ENCODE assay signal across 14 cellular contexts in genomic region chr22:20537325-20537756, GRCh38. TPM values are rescaled to one million over a fixed set of nuclear protein-coding genes. Genes with fewer than 3 reads are reported as not detected.
DNase-seq lines count a peak whose midpoint lies in the region; ATAC-seq and TF ChIP-seq lines count a peak whose summit lies in the region.
"Had no signal": no experiment of that assay in that cellular context is flagged by ENCODE, and none has a peak within 500 bp of the region (broad histone marks: within the 10 kb centered on the region; RNA-seq: fewer than 3 reads in every experiment).

No MANE protein-coding gene starts in this region.

- no peak overlapping the region for H3T11ph ChIP-seq in H9 (ENCODE audit: low read length)

- H2BK5ac ChIP-seq in H9 (ENCODE audit: insufficient read length, low read length): no peak overlapping the region

- no peak for ATAC-seq in gastrocnemius medialis

- no peak overlapping the region for H3K23ac ChIP-seq in H9 (ENCODE audit: insufficient read length, low read depth, low read length)

- no peaks in the 10 kb centered on the region for H3K23me2 ChIP-seq in H9 (ENCODE audit: insufficient read length, low read depth, low read length, poor library complexity, severe bottlenecking)

- no peak overlapping the region for H2BK20ac ChIP-seq in H9 (ENCODE audit: low read depth, low read length, poor library complexity, severe bottlenecking)

- no peak overlapping the region for H2BK12ac ChIP-seq in H9 (ENCODE audit: insufficient read length, low read depth, low read length)

- TF ChIP-seq CTCF in MCF 10A (IDR thresholded peaks at IDR 0.05; ENCODE audit: unreplicated experiment) (no peak), mammary epithelial cell (conservative IDR thresholded peaks at IDR 0.05 in 1 of 2, IDR thresholded peaks at IDR 0.05 in 1 of 2; ENCODE audit: extremely low read depth in 1 of 2, insufficient read depth in 1 of 2, low read depth in 1 of 2, low read length in 2 of 2) (no peak), H9 (conservative IDR thresholded peaks at IDR 0.05) (no peak), gastrocnemius medialis (IDR thresholded peaks at IDR 0.05 in 4 of 5, conservative IDR thresholded peaks at IDR 0.05 in 1 of 5) (no peak)

- intact Hi-C loops in MCF 10A (cut with micrococcal nuclease) (no loop called here), mammary epithelial cell (cut with micrococcal nuclease) (no loop called here), gastrocnemius medialis (cut with DNase I; ENCODE audit: low total_unique reads) (no loop called here)
- intact Hi-C loops in activated T-helper 2 cell treated with anti-CD3 and anti-CD28 coated beads, Interferon-gamma antibody, Interleukin-2, Interleukin-4, amounts not matched to agents 10 μg/mL and 5 μg/mL and 100 μg/mL, durations not matched to agents 14 hours and 24 hours and 36 hours (cut with micrococcal nuclease): no loop called here

- H4K8ac ChIP-seq in H9 (replicated peaks; ENCODE audit: insufficient read length, low read depth, low read length): no peak overlapping the region

- H3K27me3 ChIP-seq in mammary epithelial cell (ENCODE audit: insufficient read depth, low read length) (no peaks in the 10 kb centered on the region), H9 (ENCODE audit: insufficient read depth, low read length) (no peaks in the 10 kb centered on the region), gastrocnemius medialis (no peaks in the 10 kb centered on the region)

- H4K5ac ChIP-seq in H9 (ENCODE audit: insufficient read length, low read depth, low read length): no peak overlapping the region

- no peak overlapping the region for H3K14ac ChIP-seq in H9 (ENCODE audit: insufficient read depth, low read length)

- peaks cover 22% of the 10 kb centered on the region for H3K4me1 ChIP-seq in mammary epithelial cell (ENCODE audit: insufficient read depth, low read length)
- H3K4me1 ChIP-seq in H9 (ENCODE audit: insufficient read depth, low read length): no peaks in the 10 kb centered on the region
- peaks cover 23 to 31% of the 10 kb centered on the region in 2 donors for H3K4me1 ChIP-seq in gastrocnemius medialis

- H3K4ac ChIP-seq in H9 (ENCODE audit: low read depth, low read length): no peak overlapping the region

- POLR2A ChIA-PET in MCF 10A (lab: Yijun Ruan, JAX): interaction anchor here (0.7 kb wide), 2 partner anchors 11 to 434 kb away, joined by 3 read pairs; no protein-coding TSS in a partner anchor

- no peak overlapping the region for H4K91ac ChIP-seq in H9 (ENCODE audit: insufficient read length, low read depth, low read length)

- H4K20me1 ChIP-seq in mammary epithelial cell (ENCODE audit: insufficient read depth, low read length): no peaks in the 10 kb centered on the region
- no peaks in the 10 kb centered on the region for H4K20me1 ChIP-seq in H9 (ENCODE audit: control insufficient read depth, insufficient read depth, insufficient read length)

- WGBS in mammary epithelial cell (ENCODE audit: low coverage, missing lambda C conversion rate): 98% methylated on average over 3 of the region's 3 CpGs
- WGBS in H9 (ENCODE audit: extremely low coverage, insufficient read length, low lambda C conversion rate): no CpG with 5 or more reads among the region's 3 CpGs

- no peak overlapping the region for H2AK5ac ChIP-seq in H9 (ENCODE audit: insufficient read length, low read length)

- BruUV-seq in MCF 10A (replicated peaks; lab: Mats Ljungman, UMichigan): TSS peak; percentile 11
- no TSS peak for BruUV-seq in mammary epithelial cell (replicated peaks; lab: Mats Ljungman, UMichigan)

- H3K4me1 Mint-ChIP-seq in MCF 10A (ENCODE audit: insufficient read depth, unreplicated experiment): peaks cover 29% of the 10 kb centered on the region
- peaks cover 2 to 8% of the 10 kb centered on the region in 2 experiments; a peak in 3 of 4 replicates for H3K4me1 Mint-ChIP-seq in H9
- peaks cover 48 to 59% of the 10 kb centered on the region in 2 donors for H3K4me1 Mint-ChIP-seq in immature natural killer cell
- H3K4me1 Mint-ChIP-seq in activated T-helper 2 cell treated with anti-CD3 and anti-CD28 coated beads, Interferon-gamma antibody, Interleukin-2, Interleukin-4, amounts not matched to agents 10 μg/mL and 5 μg/mL and 100 μg/mL, durations not matched to agents 14 hours and 24 hours and 36 hours (ENCODE audit: low read depth): peaks cover 14% of the 10 kb centered on the region

- H3K9me3 Mint-ChIP-seq in MCF 10A (ENCODE audit: unreplicated experiment) (no peaks in the 10 kb centered on the region), H9 (no peaks in the 10 kb centered on the region), immature natural killer cell (no peaks in the 10 kb centered on the region)
- H3K9me3 Mint-ChIP-seq in activated T-helper 2 cell treated with anti-CD3 and anti-CD28 coated beads, Interferon-gamma antibody, Interleukin-2, Interleukin-4, amounts not matched to agents 10 μg/mL and 5 μg/mL and 100 μg/mL, durations not matched to agents 14 hours and 24 hours and 36 hours: no peaks in the 10 kb centered on the region

- H2BK120ac ChIP-seq in H9 (ENCODE audit: low read depth, low read length, poor library complexity, severe bottlenecking): no peak overlapping the region

- H3K27me3 Mint-ChIP-seq in MCF 10A (ENCODE audit: insufficient read depth, unreplicated experiment) (no peaks in the 10 kb centered on the region), H9 (ENCODE audit: low read depth) (no peaks in the 10 kb centered on the region), immature natural killer cell (ENCODE audit: low read depth in 3 of 3) (peaks cover 0 to 4% (median 0%) of the 10 kb centered on the region in 3 donors)
- no peaks in the 10 kb centered on the region for H3K27me3 Mint-ChIP-seq in activated T-helper 2 cell treated with anti-CD3 and anti-CD28 coated beads, Interferon-gamma antibody, Interleukin-2, Interleukin-4, amounts not matched to agents 10 μg/mL and 5 μg/mL and 100 μg/mL, durations not matched to agents 14 hours and 24 hours and 36 hours (ENCODE audit: low read depth)

- no peak for TF ChIP-seq POLR2A in gastrocnemius medialis (IDR thresholded peaks at IDR 0.05)

- no peak overlapping the region for H2AFZ ChIP-seq in mammary epithelial cell (ENCODE audit: low read depth, low read length)
- no peak overlapping the region for H2AFZ ChIP-seq in H9 (ENCODE audit: low read length)

- H3K4me3 ChIP-seq in mammary epithelial cell (replicated peaks in 1 of 3; ENCODE audit: insufficient read depth in 1 of 3, low read depth in 2 of 3, low read length in 3 of 3) (no peak overlapping the region), gastrocnemius medialis (no peak overlapping the region)

- H3K79me2 ChIP-seq in mammary epithelial cell (ENCODE audit: insufficient read depth, low read length) (peaks cover 95% of the 10 kb centered on the region), H9 (ENCODE audit: insufficient read depth, low read length) (no peaks in the 10 kb centered on the region)

- H3K9ac ChIP-seq in mammary epithelial cell (ENCODE audit: insufficient read depth, low read length): no peak overlapping the region
- no peak overlapping the region for H3K9ac ChIP-seq in H9 (ENCODE audit: extremely low read depth, insufficient read length, low read length)

- DNase-seq in MCF 10A (ENCODE audit: unreplicated experiment) (no peak), mammary epithelial cell (no peak), H9 (no peak), immature natural killer cell (no peak), gastrocnemius medialis (no peak), OCI-M1 (lab: John Stamatoyannopoulos, UW) (no peak)
- DNase-seq in stimulated activated CD4-positive, alpha-beta T cell treated with anti-CD3 and anti-CD28 coated beads, Interleukin-12 subunit alpha, Interleukin-12 subunit beta, amount 100 ng/mL, for 4 hours: no peak
- DNase-seq in activated T-helper 2 cell treated with anti-CD3 and anti-CD28 coated beads, Interferon-gamma antibody, Interleukin-2, Interleukin-4, amounts not matched to agents 10 μg/mL and 5 μg/mL and 100 μg/mL, durations not matched to agents 14 hours and 24 hours and 36 hours (ENCODE audit: low spot score): no peak
- DNase-seq: C1 segment of cervical spinal cord, COR-L47, EL, IMR-90, Kasumi-1, NCI-H1694 had no signal

- H3K4me3 Mint-ChIP-seq in MCF 10A (ENCODE audit: unreplicated experiment): no peak overlapping the region
- H3K4me3 Mint-ChIP-seq in H9: no peak overlapping the region
- H3K4me3 Mint-ChIP-seq in immature natural killer cell: no peak overlapping the region
- H3K4me3 Mint-ChIP-seq in activated T-helper 2 cell treated with anti-CD3 and anti-CD28 coated beads, Interferon-gamma antibody, Interleukin-2, Interleukin-4, amounts not matched to agents 10 μg/mL and 5 μg/mL and 100 μg/mL, durations not matched to agents 14 hours and 24 hours and 36 hours (ENCODE audit: low read depth): no peak overlapping the region

- H3K36me3 Mint-ChIP-seq in MCF 10A (ENCODE audit: insufficient read depth, unreplicated experiment) (peaks cover 56% of the 10 kb centered on the region), H9 (ENCODE audit: insufficient read depth in 1 of 3, low read depth in 3 of 3) (peaks cover 17 to 47% (median 37%) of the 10 kb centered on the region in 3 experiments; a peak in 6 of 7 replicates), immature natural killer cell (peaks cover 5 to 13% (median 6%) of the 10 kb centered on the region in 3 donors)
- H3K36me3 Mint-ChIP-seq in activated T-helper 2 cell treated with anti-CD3 and anti-CD28 coated beads, Interferon-gamma antibody, Interleukin-2, Interleukin-4, amounts not matched to agents 10 μg/mL and 5 μg/mL and 100 μg/mL, durations not matched to agents 14 hours and 24 hours and 36 hours (ENCODE audit: low read depth): peaks cover 61% of the 10 kb centered on the region

- in situ Hi-C loops in mammary epithelial cell (cut with MboI; ENCODE audit: low sequenced_read_pairs in 2 of 2): no loop called here
- in situ Hi-C loops in gastrocnemius medialis (cut with MboI; ENCODE audit: low sequenced_read_pairs in 4 of 4): no loop called here

- H3K27ac ChIP-seq in mammary epithelial cell (ENCODE audit: insufficient read depth, low read depth, low read length) (no peak overlapping the region), H9 (ENCODE audit: insufficient read length, low read depth, low read length) (no peak overlapping the region), gastrocnemius medialis (peak overlapping the region; percentile 43 to 61 (median 49))

- H3K18ac ChIP-seq in H9 (ENCODE audit: insufficient read length, low read depth, low read length): no peak overlapping the region

- H3K4me2 ChIP-seq in mammary epithelial cell (ENCODE audit: insufficient read depth, low read depth, low read length) (no peak overlapping the region), H9 (ENCODE audit: insufficient read depth, insufficient read length, low read length) (no peak overlapping the region)

- H3K27ac Mint-ChIP-seq in MCF 10A (ENCODE audit: low read depth, unreplicated experiment) (peak overlapping the region; percentile 88), H9 (peak overlapping the region in 2 of 3 experiments; percentile 5 to 53; a peak in 2 of 7 replicates), immature natural killer cell (peak overlapping the region; percentile 18 to 75 (median 67))
- H3K27ac Mint-ChIP-seq in activated T-helper 2 cell treated with anti-CD3 and anti-CD28 coated beads, Interferon-gamma antibody, Interleukin-2, Interleukin-4, amounts not matched to agents 10 μg/mL and 5 μg/mL and 100 μg/mL, durations not matched to agents 14 hours and 24 hours and 36 hours: no peak overlapping the region

- no peak overlapping the region for H2BK15ac ChIP-seq in H9 (ENCODE audit: low read depth, low read length)

- H3K9me3 ChIP-seq in mammary epithelial cell (replicated peaks; ENCODE audit: insufficient read depth, low read length) (no peaks in the 10 kb centered on the region), H9 (ENCODE audit: control insufficient read depth, low read depth, low read length) (no peaks in the 10 kb centered on the region), gastrocnemius medialis (no peaks in the 10 kb centered on the region)

- no peak overlapping the region for H3K56ac ChIP-seq in H9 (ENCODE audit: insufficient read length, low read depth, low read length)

- peaks cover 20% of the 10 kb centered on the region for H3K36me3 ChIP-seq in mammary epithelial cell (ENCODE audit: insufficient read depth, low read length)
- peaks cover 0 to 29% of the 10 kb centered on the region in 2 donors for H3K36me3 ChIP-seq in gastrocnemius medialis

- peaks cover 3% of the 10 kb centered on the region for H3K79me1 ChIP-seq in H9 (ENCODE audit: insufficient read depth, low read depth, low read length, poor library complexity, severe bottlenecking)

- CTCF ChIA-PET in MCF 10A (lab: Yijun Ruan, JAX): interaction anchor here (0.7 to 1.0 kb wide), 2 partner anchors 15 to 18 kb away, joined by 3 to 4 read pairs; no protein-coding TSS in a partner anchor
- CTCF ChIA-PET in mammary epithelial cell (lab: Charles Lee; ENCODE audit: low non-redundant PET): no interaction called here

- dilution Hi-C loops in mammary epithelial cell (cut with HindIII; ENCODE audit: low sequenced_read_pairs): no loop called here

RNA-seq across cellular contexts. Expression of gene MED15, which starts 29.9 kb away (rescaled TPM):
- total RNA-seq in MCF 10A (2022) (122 TPM in 2 replicates), mammary epithelial cell (100 to 1,000 TPM in 1 of 2 donors, 10 to 100 TPM in 1; 34.3 to 138 TPM), H9 (2021) (46.0 and 47.4 TPM in 2 replicates), gastrocnemius medialis (10 to 100 TPM; 37.5 to 69.4 (median 52.7) TPM)
- polyA plus RNA-seq in mammary epithelial cell (51.1 TPM), immature natural killer cell (10 to 100 TPM; 12.1 to 91.3 (median 23.0) TPM)
- 93.6 TPM for polyA minus RNA-seq in mammary epithelial cell
- total RNA-seq in activated T-helper 2 cell treated with anti-CD3 and anti-CD28 coated beads, Interferon-gamma antibody, Interleukin-2, Interleukin-4, amounts not matched to agents 10 μg/mL and 5 μg/mL and 100 μg/mL, durations not matched to agents 14 hours and 24 hours and 36 hours: 123 and 129 TPM in 2 replicates

RNA-seq across cellular contexts. Expression of gene KLHL22, which starts 41.7 kb away (rescaled TPM):
- total RNA-seq in MCF 10A (2022) (14.7 and 20.9 TPM in 2 replicates), mammary epithelial cell (10 to 100 TPM; 14.7 to 18.8 TPM), H9 (2021) (11.9 and 12.7 TPM in 2 replicates), gastrocnemius medialis (10 to 100 TPM; 24.1 to 32.2 (median 28.4) TPM)
- polyA plus RNA-seq in mammary epithelial cell (10.5 TPM), immature natural killer cell (10 to 100 TPM; 12.8 to 26.3 (median 26.1) TPM)
- polyA minus RNA-seq in mammary epithelial cell: 2.3 TPM
- 34.0 and 38.0 TPM in 2 replicates for total RNA-seq in activated T-helper 2 cell treated with anti-CD3 and anti-CD28 coated beads, Interferon-gamma antibody, Interleukin-2, Interleukin-4, amounts not matched to agents 10 μg/mL and 5 μg/mL and 100 μg/mL, durations not matched to agents 14 hours and 24 hours and 36 hours

Comparison
In these comparisons a context has a peak if more than half of its experiments do, and no peak if none do; other contexts are left out.
1. H3K27ac ChIP-seq: peak in gastrocnemius medialis (4 of 4); none in mammary epithelial cell (single experiment) and H9 (single experiment).